ENCODE assay signal across 21 cellular contexts in the genomic region with DNA sequence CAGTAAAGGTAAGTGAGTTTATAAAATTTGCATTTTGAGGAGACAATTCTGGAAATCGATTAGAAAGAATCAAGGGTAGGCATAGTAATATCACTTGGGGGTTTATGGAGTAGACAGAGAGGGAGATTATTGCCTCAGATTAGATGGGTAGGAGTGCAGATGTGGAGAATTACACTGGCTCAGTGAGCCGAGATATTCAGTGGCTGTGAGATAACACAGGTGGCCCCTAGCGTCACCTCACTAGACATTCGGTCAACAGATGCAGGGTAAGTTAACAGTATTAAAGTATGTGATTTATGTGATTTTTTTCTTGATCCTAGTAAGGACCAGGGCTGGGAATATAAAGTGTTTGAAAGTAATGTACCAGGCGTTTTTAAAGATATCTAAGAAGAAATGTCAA.
"Had no signal": no experiment of that assay in that cellular context is flagged by ENCODE, and none has a peak within 500 bp of the region (broad histone marks: within the 10 kb centered on the region; RNA-seq: fewer than 3 reads in every experiment).

No MANE protein-coding gene starts in this region.

- ATAC-seq: foreskin keratinocyte; lower lobe of right lung; sciatic nerve; stimulated activated naive B cell treated with anti-CD40 and anti-IgM and Interleukin-4, amounts not matched to agents 10 μg/mL and 1 μg/mL and 100 μg/mL, for 72 hours; stimulated activated naive CD8-positive, alpha-beta T cell treated with anti-CD3 and anti-CD28 coated beads, Interleukin-15, amount 100 ng/mL, for 72 hours; upper lobe of right lung had no signal

- H3K4me1 ChIP-seq: foreskin keratinocyte, left ventricle myocardium inferior, lower lobe of right lung, spleen, testis, tibial nerve, upper lobe of right lung, vagina had no signal

- DNase-seq: dermis blood vessel endothelial cell; endodermal cell; erythroblast; foreskin keratinocyte; immature natural killer cell; left ventricle myocardium inferior; lower lobe of right lung; mesenchymal stem cell; midbrain; posterior cingulate gyrus; spleen; stimulated activated CD4-positive, alpha-beta T cell treated with anti-CD3 and anti-CD28 coated beads, Interleukin-2, amount 100 ng/mL, for 24 hours; stimulated activated CD4-positive, alpha-beta T cell treated with anti-CD3 and anti-CD28 coated beads, Interleukin-4, amount 100 ng/mL, for 4 hours; stimulated activated naive B cell treated with anti-CD40 and anti-IgM and Interleukin-4, amounts not matched to agents 10 μg/mL and 1 μg/mL and 100 μg/mL, for 72 hours; stimulated activated naive CD8-positive, alpha-beta T cell treated with anti-CD3 and anti-CD28 coated beads, Interleukin-15, amount 100 ng/mL, for 72 hours; testis; upper lobe of right lung had no signal

- H3K27me3 ChIP-seq: foreskin keratinocyte, neutrophil, testis, tibial nerve, upper lobe of right lung, vagina had no signal

- H3K4me3 ChIP-seq: left ventricle myocardium inferior, lower lobe of right lung, spleen, testis, tibial nerve, upper lobe of right lung, vagina had no signal

- H3K27ac ChIP-seq: foreskin keratinocyte, left ventricle myocardium inferior, lower lobe of right lung, neutrophil, spleen, testis, tibial nerve, upper lobe of right lung, vagina had no signal

- H3K36me3 ChIP-seq: left ventricle myocardium inferior, lower lobe of right lung, neutrophil, spleen, tibial nerve, upper lobe of right lung, vagina had no signal

- H3K9me3 ChIP-seq: left ventricle myocardium inferior, lower lobe of right lung, neutrophil, spleen, testis, tibial nerve, upper lobe of right lung, vagina had no signal
